Comparison of ENCODE assay signal across 11 cellular contexts in the genomic region with DNA sequence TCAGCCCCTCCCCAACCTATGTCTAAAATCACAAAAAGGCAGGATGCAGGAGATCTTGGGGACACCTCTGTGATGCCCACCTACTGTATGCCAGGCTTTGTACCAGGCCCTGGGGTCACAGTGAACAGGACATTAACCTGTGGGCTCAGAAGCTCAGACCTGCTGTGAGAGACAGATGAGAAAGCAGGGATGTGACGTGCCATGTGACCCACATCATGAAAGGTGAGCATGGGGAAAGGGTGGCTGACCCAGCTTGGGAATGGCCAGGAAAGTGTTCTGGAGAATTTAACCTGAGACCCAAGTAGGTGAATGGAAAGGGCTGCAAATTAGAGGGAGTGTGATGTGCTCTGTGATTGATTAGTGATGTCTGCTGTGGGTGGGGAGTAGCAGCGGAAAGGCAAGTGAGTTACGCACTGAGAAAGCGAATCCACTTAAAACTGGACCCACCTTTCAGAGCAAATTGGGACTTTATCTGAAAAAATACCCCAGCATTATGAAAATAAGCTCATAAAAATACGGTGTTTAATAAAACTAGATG.
"Had no signal": no experiment of that assay in that cellular context is flagged by ENCODE, and none has a peak within 500 bp of the region (broad histone marks: within the 10 kb centered on the region; RNA-seq: fewer than 3 reads in every experiment).

No MANE protein-coding gene starts in this region.

- H3K27me3 ChIP-seq: foreskin keratinocyte, upper lobe of left lung, vagina had no signal

- H3K27ac Mint-ChIP-seq: effector memory CD8-positive, alpha-beta T cell had no signal

- H3K4me3 Mint-ChIP-seq: effector memory CD8-positive, alpha-beta T cell; naive thymus-derived CD8-positive, alpha-beta T cell had no signal

- DNase-seq: effector memory CD8-positive, alpha-beta T cell; foreskin keratinocyte; mammary epithelial cell; mucosa of descending colon; naive thymus-derived CD8-positive, alpha-beta T cell; right cardiac atrium; stimulated activated CD4-positive, alpha-beta T cell treated with anti-CD3 and anti-CD28 coated beads, Interleukin-2, amount 100 ng/mL, for 48 hours; stimulated activated naive CD4-positive, alpha-beta T cell treated with Interleukin-2 at 50 U/mL for 16 hours had no signal

- H3K9me3 ChIP-seq: mucosa of descending colon, upper lobe of left lung, vagina had no signal

- H3K27ac ChIP-seq: foreskin keratinocyte, upper lobe of left lung, vagina had no signal

- H3K36me3 ChIP-seq: upper lobe of left lung, vagina had no signal

- H3K9me3 Mint-ChIP-seq: effector memory CD8-positive, alpha-beta T cell had no signal

- H3K4me1 ChIP-seq: foreskin keratinocyte, upper lobe of left lung, vagina had no signal

- H3K36me3 Mint-ChIP-seq: naive thymus-derived CD8-positive, alpha-beta T cell had no signal

- H3K4me3 ChIP-seq: mucosa of descending colon, smooth muscle cell, upper lobe of left lung, vagina had no signal
